In genomic region chr10:112497347-112497950, GRCh38 we compare ENCODE assay signal across 1 cellular context.
TF ChIP-seq lines count a peak whose summit lies in the region.

No MANE protein-coding gene starts in this region.

TF ChIP-seq in K562, 482 proteins besides CTCF, POLR2A, EP300 and RAD21:
- TF ChIP-seq ZNF212 (CRISPR knock-in tag; IDR thresholded peaks at IDR 0.05) (no peak), RBM25 (IDR thresholded peaks at IDR 0.05; ENCODE audit: low read depth, low read length, severe bottlenecking) (peak; percentile 46)
TF ChIP-seq in K562: peak in this region for 1.
